11 cellular contexts compared by ENCODE assay signal in genomic region chr2:172282944-172283343, GRCh38.
DNase-seq lines count a peak whose midpoint lies in the region; ATAC-seq and TF ChIP-seq lines count a peak whose summit lies in the region.
"Had no signal": no experiment of that assay in that cellular context is flagged by ENCODE, and none has a peak within 500 bp of the region (broad histone marks: within the 10 kb centered on the region; RNA-seq: fewer than 3 reads in every experiment).

No MANE protein-coding gene starts in this region.

- no peaks in the 10 kb centered on the region for H3K79me2 ChIP-seq in Loucy (ENCODE audit: insufficient read depth, low read length)

- no peaks in the 10 kb centered on the region; the same call in 1 of the 2 replicates for H3F3A ChIP-seq in Loucy (ENCODE audit: low read depth)

- no peaks in the 10 kb centered on the region for H3K9me3 ChIP-seq in Loucy (ENCODE audit: insufficient read depth, low read depth, low read length)
- H3K9me3 ChIP-seq: prostate gland had no signal

- no peaks in the 10 kb centered on the region for H3K9me2 ChIP-seq in Loucy (replicated peaks; ENCODE audit: low read depth, low read length)

- DNase-seq in AG10803 (ENCODE audit: low read depth) (peak; percentile 86), astrocyte of the cerebellum (ENCODE audit: low read depth) (peak; percentile 42), kidney glomerular epithelial cell (lab: John Stamatoyannopoulos, UW) (peak; percentile 19), NCI-H2196 (lab: John Stamatoyannopoulos, UW; ENCODE audit: unreplicated experiment) (no peak), coronary artery (ENCODE audit: low spot score) (no peak)
- DNase-seq: Calu3, NCI-H2171 had no signal

- peaks cover 70% of the 10 kb centered on the region for H3K4me1 ChIP-seq in Loucy (ENCODE audit: insufficient read depth, low read length, poor library complexity, severe bottlenecking)
- H3K4me1 ChIP-seq: prostate gland had no signal

- H3K4me2 ChIP-seq in Loucy (ENCODE audit: low read depth, low read length, poor library complexity, severe bottlenecking) = peak overlapping the region; percentile 53

- no peaks in the 10 kb centered on the region for H4K20me1 ChIP-seq in Loucy (ENCODE audit: insufficient read depth, low read length, poor library complexity, severe bottlenecking)

- in situ Hi-C loops in astrocyte of the cerebellum (cut with HindIII; ENCODE audit: low sequenced_read_pairs) = no loop called here

- no peak overlapping the region for H2AFZ ChIP-seq in Loucy (ENCODE audit: low read length)

- no peak overlapping the region for H3K27ac ChIP-seq in coronary artery
- H3K27ac ChIP-seq: prostate gland had no signal

- no peaks in the 10 kb centered on the region for H3K36me3 ChIP-seq in Loucy (ENCODE audit: insufficient read depth, low read length)
- H3K36me3 ChIP-seq: prostate gland had no signal

- no peak for TF ChIP-seq CTCF in AG10803 (conservative IDR thresholded peaks at IDR 0.05; ENCODE audit: low read length)
- TF ChIP-seq CTCF in Loucy (conservative IDR thresholded peaks at IDR 0.05; ENCODE audit: low read length) = no peak
- no peak for TF ChIP-seq CTCF in astrocyte of the cerebellum (IDR thresholded peaks at IDR 0.05; ENCODE audit: low read depth, low read length, missing control alignments)
- no peak for TF ChIP-seq CTCF in coronary artery (IDR thresholded peaks at IDR 0.05)

- H3K4me3 ChIP-seq in AG10803 (ENCODE audit: low read length) (no peak overlapping the region), Loucy (ENCODE audit: low read length, poor library complexity, severe bottlenecking) (peak overlapping the region; percentile 35), astrocyte of the cerebellum (ENCODE audit: low read depth, low read length) (no peak overlapping the region), coronary artery (no peak overlapping the region)
- H3K4me3 ChIP-seq: prostate gland had no signal

- no peaks in the 10 kb centered on the region for H3K27me3 ChIP-seq in Loucy (ENCODE audit: insufficient read depth, low read length, poor library complexity, severe bottlenecking)

- no peak overlapping the region for H3K9ac ChIP-seq in Loucy (ENCODE audit: low read depth, low read length, poor library complexity, severe bottlenecking)

- ATAC-seq in HG02981 (IDR thresholded peaks at IDR 0.05; ENCODE audit: unreplicated experiment) (no peak), GM18909 (IDR thresholded peaks at IDR 0.05; ENCODE audit: poor library complexity, unreplicated experiment) (no peak)

Comparison
In these comparisons a context has a peak if more than half of its experiments do, and no peak if none do; other contexts are left out.
1. DNase-seq: peak in AG10803 (single experiment), astrocyte of the cerebellum (single experiment) and kidney glomerular epithelial cell (single experiment); none in NCI-H2196 (single experiment) and coronary artery (single experiment).